Comparison of ENCODE assay signal across 1 cellular context in genomic region chr10:21700474-21700873, GRCh38.
TF ChIP-seq lines count a peak whose summit lies in the region.

No MANE protein-coding gene starts in this region.

TF ChIP-seq in K562, 482 proteins besides CTCF, POLR2A, EP300 and RAD21 (continued from another document and continues in another):
- TF ChIP-seq U2AF2 (optimal IDR thresholded peaks at IDR 0.05; ENCODE audit: low read depth, low read length): no peak
- TF ChIP-seq NR2C1 (IDR thresholded peaks at IDR 0.05): no peak
- no peak for TF ChIP-seq NR2C1 (tag; IDR thresholded peaks at IDR 0.05)
- TF ChIP-seq SLC30A9 (CRISPR knock-in tag; IDR thresholded peaks at IDR 0.05): no peak
- TF ChIP-seq TRIM25 (IDR thresholded peaks at IDR 0.05; ENCODE audit: borderline replicate concordance): no peak
- TF ChIP-seq ZNF75A (CRISPR knock-in tag; IDR thresholded peaks at IDR 0.05): no peak
- no peak for TF ChIP-seq ZNF449 (CRISPR knock-in tag; IDR thresholded peaks at IDR 0.05)
- TF ChIP-seq SIX5 (IDR thresholded peaks at IDR 0.05; ENCODE audit: borderline replicate concordance in 1 of 2, insufficient read depth in 1 of 2, low read depth in 1 of 2, low read length in 2 of 2): no peak
- no peak for TF ChIP-seq ZNF174 (CRISPR knock-in tag; IDR thresholded peaks at IDR 0.05)
- no peak for TF ChIP-seq RB1 (IDR thresholded peaks at IDR 0.05; ENCODE audit: low read depth)
- TF ChIP-seq, protein P1, sequence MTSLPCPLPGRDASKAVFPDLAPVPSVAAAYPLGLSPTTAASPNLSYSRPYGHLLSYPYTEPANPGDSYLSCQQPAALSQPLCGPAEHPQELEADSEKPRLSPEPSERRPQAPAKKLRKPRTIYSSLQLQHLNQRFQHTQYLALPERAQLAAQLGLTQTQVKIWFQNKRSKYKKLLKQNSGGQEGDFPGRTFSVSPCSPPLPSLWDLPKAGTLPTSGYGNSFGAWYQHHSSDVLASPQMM (CRISPR knock-in tag; IDR thresholded peaks at IDR 0.05): no peak
- TF ChIP-seq, protein P2, sequence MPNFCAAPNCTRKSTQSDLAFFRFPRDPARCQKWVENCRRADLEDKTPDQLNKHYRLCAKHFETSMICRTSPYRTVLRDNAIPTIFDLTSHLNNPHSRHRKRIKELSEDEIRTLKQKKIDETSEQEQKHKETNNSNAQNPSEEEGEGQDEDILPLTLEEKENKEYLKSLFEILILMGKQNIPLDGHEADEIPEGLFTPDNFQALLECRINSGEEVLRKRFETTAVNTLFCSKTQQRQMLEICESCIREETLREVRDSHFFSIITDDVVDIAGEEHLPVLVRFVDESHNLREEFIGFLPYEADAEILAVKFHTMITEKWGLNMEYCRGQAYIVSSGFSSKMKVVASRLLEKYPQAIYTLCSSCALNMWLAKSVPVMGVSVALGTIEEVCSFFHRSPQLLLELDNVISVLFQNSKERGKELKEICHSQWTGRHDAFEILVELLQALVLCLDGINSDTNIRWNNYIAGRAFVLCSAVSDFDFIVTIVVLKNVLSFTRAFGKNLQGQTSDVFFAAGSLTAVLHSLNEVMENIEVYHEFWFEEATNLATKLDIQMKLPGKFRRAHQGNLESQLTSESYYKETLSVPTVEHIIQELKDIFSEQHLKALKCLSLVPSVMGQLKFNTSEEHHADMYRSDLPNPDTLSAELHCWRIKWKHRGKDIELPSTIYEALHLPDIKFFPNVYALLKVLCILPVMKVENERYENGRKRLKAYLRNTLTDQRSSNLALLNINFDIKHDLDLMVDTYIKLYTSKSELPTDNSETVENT (CRISPR knock-in tag; IDR thresholded peaks at IDR 0.05): no peak
- TF ChIP-seq TRIM28 (IDR thresholded peaks at IDR 0.05): 0 out of 2 replicates have a peak, but pooled peaks have one; percentile 69
- TF ChIP-seq NCOA6 (IDR thresholded peaks at IDR 0.05): no peak
- no peak for TF ChIP-seq ZNF717 (CRISPR knock-in tag; IDR thresholded peaks at IDR 0.05)
- TF ChIP-seq SOX6 (IDR thresholded peaks at IDR 0.05): no peak
- no peak for TF ChIP-seq NFE2L1 (tag; IDR thresholded peaks at IDR 0.05; ENCODE audit: borderline replicate concordance, low read depth)
- 0 out of 2 replicates have a peak, but pooled peaks have one; percentile 42 for TF ChIP-seq ZEB2 (IDR thresholded peaks at IDR 0.05)
- TF ChIP-seq, protein P3, sequence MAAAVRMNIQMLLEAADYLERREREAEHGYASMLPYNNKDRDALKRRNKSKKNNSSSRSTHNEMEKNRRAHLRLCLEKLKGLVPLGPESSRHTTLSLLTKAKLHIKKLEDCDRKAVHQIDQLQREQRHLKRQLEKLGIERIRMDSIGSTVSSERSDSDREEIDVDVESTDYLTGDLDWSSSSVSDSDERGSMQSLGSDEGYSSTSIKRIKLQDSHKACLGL (CRISPR knock-in tag; IDR thresholded peaks at IDR 0.05; ENCODE audit: borderline replicate concordance, poor library complexity, severe bottlenecking): no peak
- no peak for TF ChIP-seq BHLHE40 (IDR thresholded peaks at IDR 0.05; ENCODE audit: low read length)
- peak; percentile 99 for TF ChIP-seq ZNF324 (CRISPR knock-in tag; IDR thresholded peaks at IDR 0.05)
- TF ChIP-seq, protein P4, sequence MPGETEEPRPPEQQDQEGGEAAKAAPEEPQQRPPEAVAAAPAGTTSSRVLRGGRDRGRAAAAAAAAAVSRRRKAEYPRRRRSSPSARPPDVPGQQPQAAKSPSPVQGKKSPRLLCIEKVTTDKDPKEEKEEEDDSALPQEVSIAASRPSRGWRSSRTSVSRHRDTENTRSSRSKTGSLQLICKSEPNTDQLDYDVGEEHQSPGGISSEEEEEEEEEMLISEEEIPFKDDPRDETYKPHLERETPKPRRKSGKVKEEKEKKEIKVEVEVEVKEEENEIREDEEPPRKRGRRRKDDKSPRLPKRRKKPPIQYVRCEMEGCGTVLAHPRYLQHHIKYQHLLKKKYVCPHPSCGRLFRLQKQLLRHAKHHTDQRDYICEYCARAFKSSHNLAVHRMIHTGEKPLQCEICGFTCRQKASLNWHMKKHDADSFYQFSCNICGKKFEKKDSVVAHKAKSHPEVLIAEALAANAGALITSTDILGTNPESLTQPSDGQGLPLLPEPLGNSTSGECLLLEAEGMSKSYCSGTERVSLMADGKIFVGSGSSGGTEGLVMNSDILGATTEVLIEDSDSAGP (CRISPR knock-in tag; IDR thresholded peaks at IDR 0.05): no peak
- no peak for TF ChIP-seq STAT5A (IDR thresholded peaks at IDR 0.05; ENCODE audit: borderline replicate concordance, low read length)
- no peak for TF ChIP-seq PHB2 (IDR thresholded peaks at IDR 0.05; ENCODE audit: low read depth)
- TF ChIP-seq TRIM24 (IDR thresholded peaks at IDR 0.05): peak in 1 of 2 experiments; percentile 29; a peak in 1 of 4 replicates
- TF ChIP-seq CBX3 (IDR thresholded peaks at IDR 0.05; ENCODE audit: borderline replicate concordance in 1 of 2, low read length in 2 of 2): peak in 1 of 2 experiments; percentile 80; a peak in 2 of 3 replicates
- 0 out of 2 replicates have a peak, but pooled peaks have one; percentile 39 for TF ChIP-seq CBX5 (IDR thresholded peaks at IDR 0.05; ENCODE audit: borderline replicate concordance, low read depth)
- no peak for TF ChIP-seq CHD1 (IDR thresholded peaks at IDR 0.05; ENCODE audit: low read length)
- no peak for TF ChIP-seq SFPQ (IDR thresholded peaks at IDR 0.05; ENCODE audit: low read depth, low read length)
- no peak for TF ChIP-seq GATA2 (CRISPR knock-in tag; IDR thresholded peaks at IDR 0.05)
- TF ChIP-seq EHMT2 (IDR thresholded peaks at IDR 0.05): 0 out of 2 replicates have a peak, but pooled peaks have one; percentile 19
- no peak for TF ChIP-seq SMAD2 (IDR thresholded peaks at IDR 0.05; ENCODE audit: low read depth, low read length)
- TF ChIP-seq HMGN3 (IDR thresholded peaks at IDR 0.05; ENCODE audit: borderline replicate concordance, extremely low read depth, insufficient read length, low read depth, low read length): no peak
- no peak for TF ChIP-seq CHD7 (IDR thresholded peaks at IDR 0.05; ENCODE audit: low read depth, low read length)
- no peak for TF ChIP-seq TCF15 (CRISPR knock-in tag; IDR thresholded peaks at IDR 0.05)
- TF ChIP-seq ZSCAN29 (IDR thresholded peaks at IDR 0.05): no peak
- TF ChIP-seq GTF2E2 (tag; IDR thresholded peaks at IDR 0.05): no peak
- TF ChIP-seq ZNF384 (IDR thresholded peaks at IDR 0.05; ENCODE audit: low read depth, low read length): no peak
